ENCODE assay signal across 9 cellular contexts in the genomic region with DNA sequence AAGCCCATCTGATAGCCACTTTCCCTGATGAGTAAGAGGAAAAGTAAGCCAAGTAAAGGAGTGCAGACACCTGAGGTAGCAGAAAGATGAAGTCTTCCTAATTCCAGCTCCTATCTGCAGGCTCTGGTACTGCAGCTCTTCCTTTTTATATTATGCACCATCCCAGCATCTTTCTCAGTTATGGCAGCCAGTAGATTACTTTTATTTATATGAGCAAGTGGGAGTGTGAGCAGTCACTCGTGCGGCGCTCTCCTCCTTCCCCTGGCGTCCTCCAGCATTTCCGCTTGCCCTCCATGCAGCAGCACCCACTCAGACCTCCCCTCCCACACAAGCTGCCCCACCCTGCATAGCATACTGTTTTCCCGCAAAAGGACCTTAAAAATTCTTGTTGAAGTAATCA.
DNase-seq lines count a peak whose midpoint lies in the region; FAIRE-seq and TF ChIP-seq lines count a peak whose summit lies in the region.
"Had no signal": no experiment of that assay in that cellular context is flagged by ENCODE, and none has a peak within 500 bp of the region (broad histone marks: within the 10 kb centered on the region; RNA-seq: fewer than 3 reads in every experiment).

No MANE protein-coding gene starts in this region.

- POLR2A ChIA-PET in BJ (lab: Charles Lee) = no interaction called here

- peaks cover 27% of the 10 kb centered on the region for H3K4me1 Mint-ChIP-seq in HFFc6 (ENCODE audit: low read depth)
- H3K4me1 Mint-ChIP-seq in activated T-cell treated with anti-CD3 and anti-CD28 coated beads, Interleukin-2, amount 50 U/mL, for 24 hours (ENCODE audit: low read depth) = peaks cover 57% of the 10 kb centered on the region
- peaks cover 39% of the 10 kb centered on the region for H3K4me1 Mint-ChIP-seq in activated T-helper 1 cell treated with anti-CD3 and anti-CD28 coated beads, Interleukin-12 subunit alpha, Interleukin-12 subunit beta, Interleukin-2, Interleukin-4 antibody, amounts not matched to agents 30 ng/mL and 10 ng/mL and 1 ng/mL, durations not matched to agents 14 hours and 24 hours and 36 hours (ENCODE audit: low read depth)
- H3K4me1 Mint-ChIP-seq: brain had no signal

- TF ChIP-seq CTCF in BJ (IDR thresholded peaks at IDR 0.05; ENCODE audit: insufficient read depth, low read depth, low read length) (peak; percentile 31), HFFc6 (IDR thresholded peaks at IDR 0.05) (peak; percentile 71), kidney epithelial cell (IDR thresholded peaks at IDR 0.05; ENCODE audit: insufficient read depth, low read length, poor library complexity, severe bottlenecking) (peak; percentile 42)

- H3K27me3 ChIP-seq in BJ (ENCODE audit: control insufficient read depth, insufficient read depth, low read length) (no peaks in the 10 kb centered on the region), adipocyte (replicated peaks; ENCODE audit: control insufficient read depth, insufficient read depth, low read length) (no peaks in the 10 kb centered on the region), kidney epithelial cell (ENCODE audit: control insufficient read depth, insufficient read depth, low read length) (no peaks in the 10 kb centered on the region)

- no peaks in the 10 kb centered on the region for H3K4me1 ChIP-seq in adipocyte (ENCODE audit: control insufficient read depth, insufficient read depth, low read length)

- H3K9ac ChIP-seq in adipocyte (ENCODE audit: low read length) = no peak overlapping the region

- intact Hi-C loops in activated T-helper 1 cell treated with anti-CD3 and anti-CD28 coated beads, Interleukin-12 subunit alpha, Interleukin-12 subunit beta, Interleukin-2, Interleukin-4 antibody, amounts not matched to agents 30 ng/mL and 10 ng/mL and 1 ng/mL, durations not matched to agents 14 hours and 24 hours and 36 hours (cut with micrococcal nuclease) = loop anchor here (10.0 kb wide), 3 partner anchors 968 to 1512 kb away; a partner anchor contains a TSS

- H3K36me3 ChIP-seq in BJ (ENCODE audit: control insufficient read depth, insufficient read depth, low read length) (no peaks in the 10 kb centered on the region), adipocyte (ENCODE audit: control insufficient read depth, insufficient read depth, low read length, severe bottlenecking) (no peaks in the 10 kb centered on the region), kidney epithelial cell (ENCODE audit: control insufficient read depth, insufficient read depth, low read length) (no peaks in the 10 kb centered on the region)

- H3K9me3 ChIP-seq in adipocyte (ENCODE audit: control insufficient read depth, low read length) = no peaks in the 10 kb centered on the region

- CTCF ChIA-PET in BJ (lab: Yijun Ruan, JAX) = no interaction called here

- DNase-seq in BJ (ENCODE audit: low read depth) (no peak), HFFc6 (no peak), adipocyte (ENCODE audit: low read depth) (peak; percentile 8), kidney epithelial cell (ENCODE audit: low read depth) (no peak), HTR-8/SVneo (ENCODE audit: insufficient read length, low spot score) (no peak), NCI-H146 treated with DMSO at 0.1 percent for 48 hours (lab: John Stamatoyannopoulos, UW; ENCODE audit: unreplicated experiment) (no peak)
- DNase-seq in activated T-cell treated with anti-CD3 and anti-CD28 coated beads, Interleukin-2, amount 50 U/mL, for 24 hours = no peak
- no peak for DNase-seq in activated T-helper 1 cell treated with anti-CD3 and anti-CD28 coated beads, Interleukin-12 subunit alpha, Interleukin-12 subunit beta, Interleukin-2, Interleukin-4 antibody, amounts not matched to agents 30 ng/mL and 10 ng/mL and 1 ng/mL, durations not matched to agents 14 hours and 24 hours and 36 hours (ENCODE audit: low spot score)

- H3K4me3 ChIP-seq in BJ (ENCODE audit: low read depth, low read length) (no peak overlapping the region), adipocyte (ENCODE audit: low read length) (no peak overlapping the region), kidney epithelial cell (ENCODE audit: low read depth, low read length) (no peak overlapping the region)

- H3K27me3 Mint-ChIP-seq in HFFc6 (ENCODE audit: insufficient read depth) = no peaks in the 10 kb centered on the region; the same call in 1 of the 2 replicates
- H3K27me3 Mint-ChIP-seq in activated T-cell treated with anti-CD3 and anti-CD28 coated beads, Interleukin-2, amount 50 U/mL, for 24 hours = no peaks in the 10 kb centered on the region
- H3K27me3 Mint-ChIP-seq in activated T-helper 1 cell treated with anti-CD3 and anti-CD28 coated beads, Interleukin-12 subunit alpha, Interleukin-12 subunit beta, Interleukin-2, Interleukin-4 antibody, amounts not matched to agents 30 ng/mL and 10 ng/mL and 1 ng/mL, durations not matched to agents 14 hours and 24 hours and 36 hours (ENCODE audit: insufficient read depth) = peaks cover 18% of the 10 kb centered on the region
- H3K27me3 Mint-ChIP-seq: brain had no signal

- H3K9me3 Mint-ChIP-seq in HFFc6 = no peaks in the 10 kb centered on the region
- H3K9me3 Mint-ChIP-seq in activated T-cell treated with anti-CD3 and anti-CD28 coated beads, Interleukin-2, amount 50 U/mL, for 24 hours = peaks cover 20% of the 10 kb centered on the region
- H3K9me3 Mint-ChIP-seq in activated T-helper 1 cell treated with anti-CD3 and anti-CD28 coated beads, Interleukin-12 subunit alpha, Interleukin-12 subunit beta, Interleukin-2, Interleukin-4 antibody, amounts not matched to agents 30 ng/mL and 10 ng/mL and 1 ng/mL, durations not matched to agents 14 hours and 24 hours and 36 hours = peaks cover 16% of the 10 kb centered on the region

- H3K4me3 Mint-ChIP-seq in HFFc6 = no peak overlapping the region
- H3K4me3 Mint-ChIP-seq in activated T-cell treated with anti-CD3 and anti-CD28 coated beads, Interleukin-2, amount 50 U/mL, for 24 hours = no peak overlapping the region
- H3K4me3 Mint-ChIP-seq in activated T-helper 1 cell treated with anti-CD3 and anti-CD28 coated beads, Interleukin-12 subunit alpha, Interleukin-12 subunit beta, Interleukin-2, Interleukin-4 antibody, amounts not matched to agents 30 ng/mL and 10 ng/mL and 1 ng/mL, durations not matched to agents 14 hours and 24 hours and 36 hours = no peak overlapping the region
- H3K4me3 Mint-ChIP-seq: brain had no signal

- no peak overlapping the region for H3K27ac Mint-ChIP-seq in HFFc6
- H3K27ac Mint-ChIP-seq in activated T-cell treated with anti-CD3 and anti-CD28 coated beads, Interleukin-2, amount 50 U/mL, for 24 hours = no peak overlapping the region
- no peak overlapping the region for H3K27ac Mint-ChIP-seq in activated T-helper 1 cell treated with anti-CD3 and anti-CD28 coated beads, Interleukin-12 subunit alpha, Interleukin-12 subunit beta, Interleukin-2, Interleukin-4 antibody, amounts not matched to agents 30 ng/mL and 10 ng/mL and 1 ng/mL, durations not matched to agents 14 hours and 24 hours and 36 hours

- H3K36me3 Mint-ChIP-seq in HFFc6 (ENCODE audit: low read depth) = no peaks in the 10 kb centered on the region
- peaks cover 2% of the 10 kb centered on the region for H3K36me3 Mint-ChIP-seq in activated T-cell treated with anti-CD3 and anti-CD28 coated beads, Interleukin-2, amount 50 U/mL, for 24 hours (ENCODE audit: low read depth)
- no peaks in the 10 kb centered on the region for H3K36me3 Mint-ChIP-seq in activated T-helper 1 cell treated with anti-CD3 and anti-CD28 coated beads, Interleukin-12 subunit alpha, Interleukin-12 subunit beta, Interleukin-2, Interleukin-4 antibody, amounts not matched to agents 30 ng/mL and 10 ng/mL and 1 ng/mL, durations not matched to agents 14 hours and 24 hours and 36 hours (ENCODE audit: low read depth)
- H3K36me3 Mint-ChIP-seq: brain had no signal

- FAIRE-seq in HTR-8/SVneo (lab: Jason Lieb, UNC) = no peak
